In genomic region chr5:56081053-56081642, GRCh38 we compare ENCODE assay signal across 7 cellular contexts.
DNase-seq lines count a peak whose midpoint lies in the region; ATAC-seq lines count a peak whose summit lies in the region.
"Not testable (repeated sequence)": the region's sequence is repeated elsewhere in the genome, so short reads cannot be mapped to it uniquely, and the experiment has no call there.

No MANE protein-coding gene starts in this region.

- H3K36me3 Mint-ChIP-seq in activated T-cell treated with anti-CD3 and anti-CD28 coated beads, Interleukin-2, amount 50 U/mL, for 24 hours (ENCODE audit: low read depth): not testable (repeated sequence)
- H3K36me3 Mint-ChIP-seq in naive thymus-derived CD4-positive, alpha-beta T cell: peaks cover 0 to 21% (median 7%) of the 10 kb centered on the region in 5 donors

- not testable (repeated sequence) for H3K4me3 ChIP-seq in naive thymus-derived CD4-positive, alpha-beta T cell (ENCODE audit: low read length)

- DNase-seq in activated T-cell treated with anti-CD3 and anti-CD28 coated beads, Interleukin-2, amount 50 U/mL, for 24 hours: peak; percentile 30
- peak; percentile 52 for DNase-seq in fibroblast of gingiva (ENCODE audit: low read depth)
- DNase-seq in naive thymus-derived CD4-positive, alpha-beta T cell: peak in 7 of 9 donors; percentile 40 to 63 (median 53)

- H3K4me1 ChIP-seq in naive thymus-derived CD4-positive, alpha-beta T cell (ENCODE audit: control insufficient read depth in 2 of 2, insufficient read depth in 2 of 2, low read length in 2 of 2): peaks cover 0 to 32% of the 10 kb centered on the region in 2 donors

- not testable (repeated sequence) for H3K36me3 ChIP-seq in naive thymus-derived CD4-positive, alpha-beta T cell (ENCODE audit: control insufficient read depth in 2 of 3, insufficient read depth in 3 of 3, low read length in 3 of 3)

- H3K27me3 Mint-ChIP-seq in activated T-cell treated with anti-CD3 and anti-CD28 coated beads, Interleukin-2, amount 50 U/mL, for 24 hours; naive thymus-derived CD4-positive, alpha-beta T cell: not testable (repeated sequence)

- CTCF ChIA-PET in naive thymus-derived CD4-positive, alpha-beta T cell (lab: Charles Lee): interaction anchor here (0.6 to 0.9 kb wide), 2 partner anchors 13 to 1113 kb away, joined by 3 to 4 read pairs; no protein-coding TSS in a partner anchor

- intact Hi-C loops in naive thymus-derived CD4-positive, alpha-beta T cell (cut with micrococcal nuclease): loop anchor here in 1 of 2 donors (1.0 kb wide), 2 partner anchors 10 to 12 kb away; no protein-coding TSS in a partner anchor

- not testable (repeated sequence) for H3K9me3 ChIP-seq in naive thymus-derived CD4-positive, alpha-beta T cell (ENCODE audit: control insufficient read depth in 2 of 3, low read length in 3 of 3)

- not testable (repeated sequence) for H3K27me3 ChIP-seq in naive thymus-derived CD4-positive, alpha-beta T cell (ENCODE audit: control insufficient read depth in 2 of 2, insufficient read depth in 2 of 2, low read length in 2 of 2)

- peak overlapping the region; percentile 84 for H3K27ac Mint-ChIP-seq in activated T-cell treated with anti-CD3 and anti-CD28 coated beads, Interleukin-2, amount 50 U/mL, for 24 hours
- H3K27ac Mint-ChIP-seq in naive thymus-derived CD4-positive, alpha-beta T cell: peak overlapping the region; percentile 64 to 94 (median 88)

- POLR2A ChIA-PET in naive thymus-derived CD4-positive, alpha-beta T cell (lab: Charles Lee): interaction anchor here (0.6 to 2.1 kb wide), 8 partner anchors 8 to 30 kb away, joined by 3 to 8 read pairs (median 4); no protein-coding TSS in a partner anchor

- peak overlapping the region; percentile 2 for H3K4me3 Mint-ChIP-seq in activated T-cell treated with anti-CD3 and anti-CD28 coated beads, Interleukin-2, amount 50 U/mL, for 24 hours
- H3K4me3 Mint-ChIP-seq in naive thymus-derived CD4-positive, alpha-beta T cell: peak overlapping the region in 9 of 10 donors; percentile 42 to 83 (median 67)

- H3K4me1 Mint-ChIP-seq in activated T-cell treated with anti-CD3 and anti-CD28 coated beads, Interleukin-2, amount 50 U/mL, for 24 hours (ENCODE audit: low read depth): peaks cover 49% of the 10 kb centered on the region
- peaks cover 28 to 88% (median 73%) of the 10 kb centered on the region in 7 donors for H3K4me1 Mint-ChIP-seq in naive thymus-derived CD4-positive, alpha-beta T cell

- H3K27ac ChIP-seq in naive thymus-derived CD4-positive, alpha-beta T cell (ENCODE audit: low read depth, low read length): peak overlapping the region; percentile 43

- not testable (repeated sequence) for H3K9me3 Mint-ChIP-seq in activated T-cell treated with anti-CD3 and anti-CD28 coated beads, Interleukin-2, amount 50 U/mL, for 24 hours; naive thymus-derived CD4-positive, alpha-beta T cell

- ATAC-seq in GM18517 (IDR thresholded peaks at IDR 0.05; ENCODE audit: unreplicated experiment) (peak; percentile 50), GM21390 (IDR thresholded peaks at IDR 0.05; ENCODE audit: unreplicated experiment) (peak; percentile 41), HG02943 (IDR thresholded peaks at IDR 0.05; ENCODE audit: low read depth, unreplicated experiment) (peak; percentile 40), HG03520 (IDR thresholded peaks at IDR 0.05; ENCODE audit: unreplicated experiment) (peak; percentile 42)
- peak; percentile 80 for ATAC-seq in naive thymus-derived CD4-positive, alpha-beta T cell
